ENCODE assay signal across 1 cellular context in genomic region chr15:74215958-74216357, GRCh38.
TF ChIP-seq lines count a peak whose summit lies in the region.

No MANE protein-coding gene starts in this region.

TF ChIP-seq in A549, 52 proteins besides CTCF, POLR2A, EP300 and RAD21 (continued from another document):
- no peak for TF ChIP-seq ELK1 (IDR thresholded peaks at IDR 0.05; ENCODE audit: low read depth, low read length)
- no peak for TF ChIP-seq MAX (IDR thresholded peaks at IDR 0.05)
- no peak for TF ChIP-seq FOXS1 (CRISPR knock-in tag; IDR thresholded peaks at IDR 0.05)
- TF ChIP-seq TFCP2L1 (CRISPR knock-in tag; IDR thresholded peaks at IDR 0.05), result no peak
- no peak for TF ChIP-seq CHD4 (IDR thresholded peaks at IDR 0.05; ENCODE audit: borderline replicate concordance)
- TF ChIP-seq PHF8 (IDR thresholded peaks at IDR 0.05; ENCODE audit: borderline replicate concordance, low read depth), result no peak
- no peak for TF ChIP-seq FOSB (CRISPR knock-in tag; IDR thresholded peaks at IDR 0.05)
- no peak for TF ChIP-seq SREBF2 (IDR thresholded peaks at IDR 0.05)
- TF ChIP-seq BCL3 (IDR thresholded peaks at IDR 0.05), result no peak
- TF ChIP-seq KDM1A (IDR thresholded peaks at IDR 0.05; ENCODE audit: low read depth), result no peak
- no peak for TF ChIP-seq RCOR1 (IDR thresholded peaks at IDR 0.05; ENCODE audit: low read depth, low read length)
- TF ChIP-seq HOXB13 (CRISPR knock-in tag; IDR thresholded peaks at IDR 0.05; ENCODE audit: low read depth), result no peak
